ENCODE assay signal across 8 cellular contexts in the genomic region with DNA sequence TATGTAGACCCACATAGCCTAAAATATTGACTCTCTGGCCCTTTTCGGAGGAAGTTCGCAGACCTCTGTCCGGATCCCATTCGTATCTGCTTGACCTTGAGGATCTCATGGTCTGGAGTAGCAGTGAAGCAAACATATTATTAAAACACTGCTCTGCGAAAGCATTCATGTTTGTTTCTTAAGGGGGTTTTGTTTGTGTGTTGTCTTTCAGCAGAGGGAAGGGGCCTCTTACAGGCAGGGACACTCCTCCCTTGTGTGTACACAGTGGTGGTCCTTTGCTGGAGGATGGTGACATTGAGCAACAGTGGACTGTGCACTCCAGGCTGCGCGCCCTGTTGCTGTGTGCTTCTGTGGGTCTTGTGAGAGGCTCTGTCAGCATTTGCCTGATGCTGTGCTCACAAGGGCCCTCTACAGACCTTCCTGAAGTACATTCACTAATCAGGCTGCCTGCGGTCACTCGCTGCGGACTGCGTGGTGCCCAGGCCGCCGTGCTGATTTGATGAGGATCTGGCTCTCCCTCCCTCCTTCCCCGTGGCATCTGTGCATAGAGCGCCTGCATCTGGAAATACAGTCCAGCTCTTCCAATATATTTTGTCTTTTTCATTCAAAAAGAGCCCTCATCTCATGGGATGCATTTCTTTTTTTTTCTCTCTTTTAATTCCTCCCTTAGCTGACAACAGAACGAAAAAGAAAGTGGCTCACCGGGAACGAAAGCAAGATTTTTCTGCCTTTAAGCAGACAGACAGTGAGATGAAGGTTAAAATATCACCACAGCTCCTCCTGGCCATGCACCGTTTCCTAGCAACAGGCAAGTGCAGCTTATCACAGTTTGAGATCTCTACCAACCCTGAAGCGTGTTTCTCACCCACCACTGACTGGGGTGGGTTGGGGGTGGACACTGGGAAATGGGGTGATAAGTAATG.
DNase-seq lines count a peak whose midpoint lies in the region; ATAC-seq and TF ChIP-seq lines count a peak whose summit lies in the region.

No MANE protein-coding gene starts in this region.

- H3K27me3 Mint-ChIP-seq in naive B cell, result no peaks in the 10 kb centered on the region
- H3K27me3 Mint-ChIP-seq in stimulated activated naive CD8-positive, alpha-beta T cell treated with anti-CD3 and anti-CD28 coated beads, Interleukin-15, Interleukin-2, amounts not matched to agents 100 ng/mL and 50 ng/mL, for 24 hours, result no peaks in the 10 kb centered on the region

- peaks cover 9 to 11% (median 10%) of the 10 kb centered on the region in 3 donors for H3K4me1 Mint-ChIP-seq in naive B cell
- peaks cover 25% of the 10 kb centered on the region for H3K4me1 Mint-ChIP-seq in stimulated activated naive CD8-positive, alpha-beta T cell treated with anti-CD3 and anti-CD28 coated beads, Interleukin-15, Interleukin-2, amounts not matched to agents 100 ng/mL and 50 ng/mL, for 24 hours (ENCODE audit: low read depth)

- peak overlapping the region; percentile 1 to 85 (median 67) for H3K4me3 Mint-ChIP-seq in naive B cell
- H3K4me3 Mint-ChIP-seq in stimulated activated naive CD8-positive, alpha-beta T cell treated with anti-CD3 and anti-CD28 coated beads, Interleukin-15, Interleukin-2, amounts not matched to agents 100 ng/mL and 50 ng/mL, for 24 hours, result peak overlapping the region; percentile 86

- H3K27ac Mint-ChIP-seq in naive B cell, result peak overlapping the region; percentile 34 to 79 (median 58)
- peak overlapping the region; percentile 92 for H3K27ac Mint-ChIP-seq in stimulated activated naive CD8-positive, alpha-beta T cell treated with anti-CD3 and anti-CD28 coated beads, Interleukin-15, Interleukin-2, amounts not matched to agents 100 ng/mL and 50 ng/mL, for 24 hours

- peaks cover 14 to 15% of the 10 kb centered on the region in 2 donors for H3K36me3 Mint-ChIP-seq in naive B cell
- peaks cover 6% of the 10 kb centered on the region for H3K36me3 Mint-ChIP-seq in stimulated activated naive CD8-positive, alpha-beta T cell treated with anti-CD3 and anti-CD28 coated beads, Interleukin-15, Interleukin-2, amounts not matched to agents 100 ng/mL and 50 ng/mL, for 24 hours (ENCODE audit: low read depth)

- peak; percentile 19 for DNase-seq in GM10266 (ENCODE audit: extremely low spot score)
- DNase-seq in HCEC 1CT, result peak; percentile 76
- peak; percentile 70 for DNase-seq in NCI-H2227 (lab: John Stamatoyannopoulos, UW; ENCODE audit: unreplicated experiment)
- peak; percentile 32 for DNase-seq in activated T-cell treated with anti-CD3 and anti-CD28 coated beads, Interleukin-2, amount 50 U/mL, for 1 hour
- no peak for DNase-seq in naive B cell
- no peak for DNase-seq in NCI-H2029 treated with DMSO at 0.1 percent for 48 hours (lab: John Stamatoyannopoulos, UW)

- ATAC-seq in esophagus mucosa (peak; percentile 64), naive B cell (ENCODE audit: low read depth in 2 of 2) (peak; percentile 18 to 47)

- peak; percentile 43 for TF ChIP-seq CTCF in GM10266 (IDR thresholded peaks at IDR 0.05; ENCODE audit: control insufficient read depth, insufficient read depth, low read depth, missing control alignments)

- H3K9me3 Mint-ChIP-seq in naive B cell, result no peaks in the 10 kb centered on the region
- H3K9me3 Mint-ChIP-seq in stimulated activated naive CD8-positive, alpha-beta T cell treated with anti-CD3 and anti-CD28 coated beads, Interleukin-15, Interleukin-2, amounts not matched to agents 100 ng/mL and 50 ng/mL, for 24 hours, result no peaks in the 10 kb centered on the region

Comparison
In these comparisons a context has a peak if more than half of its experiments do, and no peak if none do; other contexts are left out.
1. DNase-seq: peak in GM10266 (single experiment), HCEC 1CT (single experiment), NCI-H2227 (single experiment) and activated T-cell treated with anti-CD3 and anti-CD28 coated beads, Interleukin-2, amount 50 U/mL, for 1 hour (single experiment); none in naive B cell (single experiment) and NCI-H2029 treated with DMSO at 0.1 percent for 48 hours (single experiment).